ENCODE assay signal across 8 cellular contexts in genomic region chr17:73956595-73957465, GRCh38.
DNase-seq lines count a peak whose midpoint lies in the region; FAIRE-seq and TF ChIP-seq lines count a peak whose summit lies in the region.

No MANE protein-coding gene starts in this region.

- FAIRE-seq in RCC 7860 (lab: Jason Lieb, UNC): no peak

- H3K27ac Mint-ChIP-seq in neural crest cell (ENCODE audit: unreplicated experiment): no peak overlapping the region

- peak; percentile 8 for TF ChIP-seq CTCF in epithelial cell of esophagus (IDR thresholded peaks at IDR 0.05; ENCODE audit: insufficient read depth, low read depth, low read length, missing control alignments)
- peak; percentile 74 for TF ChIP-seq CTCF in neural crest cell (conservative IDR thresholded peaks at IDR 0.05)

- H3K36me3 Mint-ChIP-seq in neural crest cell (ENCODE audit: low read depth): peaks cover 10% of the 10 kb centered on the region

- peaks cover 11% of the 10 kb centered on the region for H3K9me3 Mint-ChIP-seq in neural crest cell

- intact Hi-C loops in posterior vena cava (cut with DNase I): loop anchor here in 1 of 2 donors (10.0 kb wide), 1 partner anchor 522 kb away; no protein-coding TSS in a partner anchor

- DNase-seq in NCI-H146 (lab: John Stamatoyannopoulos, UW): peak; percentile 73
- no peak for DNase-seq in NCI-H146 treated with DMSO at 0.1 percent for 48 hours (lab: John Stamatoyannopoulos, UW; ENCODE audit: unreplicated experiment)
- peak; percentile 38 for DNase-seq in NCI-H1092 treated with DMSO at 0.1 percent for 48 hours (lab: John Stamatoyannopoulos, UW)
- peak; percentile 57 for DNase-seq in activated CD4-positive, alpha-beta T cell treated with anti-CD3 and anti-CD28 coated beads, Interleukin-2, amount 50 U/mL, for 1 hour
- peak; percentile 4 for DNase-seq in epithelial cell of esophagus (ENCODE audit: low read depth)
- peak; percentile 82 for DNase-seq in neural crest cell (ENCODE audit: low read depth, low spot score)
- DNase-seq in posterior vena cava (ENCODE audit: low spot score): no peak
- DNase-seq in RCC 7860 (ENCODE audit: low spot score): no peak

- peaks cover 5% of the 10 kb centered on the region for H3K4me1 Mint-ChIP-seq in neural crest cell

- H3K4me3 ChIP-seq in epithelial cell of esophagus (ENCODE audit: low read length): no peak overlapping the region

- peaks cover 7% of the 10 kb centered on the region for H3K27me3 Mint-ChIP-seq in neural crest cell (ENCODE audit: low read depth)

- peak overlapping the region; percentile 50 for H3K4me3 Mint-ChIP-seq in neural crest cell

Comparison
In these comparisons a context has a peak if more than half of its experiments do, and no peak if none do; other contexts are left out.
1. DNase-seq: peak in NCI-H146 (single experiment), NCI-H1092 treated with DMSO at 0.1 percent for 48 hours (single experiment), activated CD4-positive, alpha-beta T cell treated with anti-CD3 and anti-CD28 coated beads, Interleukin-2, amount 50 U/mL, for 1 hour (single experiment), epithelial cell of esophagus (single experiment) and neural crest cell (single experiment); none in NCI-H146 treated with DMSO at 0.1 percent for 48 hours (single experiment), posterior vena cava (single experiment) and RCC 7860 (single experiment).